ENCODE assay signal across 1 cellular context in genomic region chr2:136085810-136086209, GRCh38.
TF ChIP-seq lines count a peak whose summit lies in the region.

No MANE protein-coding gene starts in this region.

TF ChIP-seq in SK-N-SH, 30 proteins besides CTCF, POLR2A, EP300 and RAD21 (continued from another document):
- no peak for TF ChIP-seq GABPA (IDR thresholded peaks at IDR 0.05; ENCODE audit: low read depth)
- no peak for TF ChIP-seq EZH2phosphoT487 (IDR thresholded peaks at IDR 0.05; ENCODE audit: borderline replicate concordance, low read depth)
TF ChIP-seq in SK-N-SH: peak in this region for 0.
